29 cellular contexts compared by ENCODE assay signal in genomic region chrX:154037754-154038153, GRCh38.
"Had no signal": no experiment of that assay in that cellular context is flagged by ENCODE, and none has a peak within 500 bp of the region (broad histone marks: within the 10 kb centered on the region; RNA-seq: fewer than 3 reads in every experiment).

No MANE protein-coding gene starts in this region.

- H3K27me3 Mint-ChIP-seq: memory B cell; progenitor cell of endocrine pancreas; stimulated activated naive CD8-positive, alpha-beta T cell treated with anti-CD3 and anti-CD28 coated beads, Interleukin-15, amount 100 ng/mL, for 72 hours had no signal

- H3K36me3 Mint-ChIP-seq: natural killer cell had no signal

- H3K36me3 ChIP-seq: suprapubic skin, transverse colon, vagina had no signal

- H3K4me3 Mint-ChIP-seq: immature natural killer cell; memory B cell; natural killer cell; stimulated activated naive CD8-positive, alpha-beta T cell treated with anti-CD3 and anti-CD28 coated beads, Interleukin-15, amount 100 ng/mL, for 72 hours had no signal

- H3K4me3 ChIP-seq: coronary artery, esophagus squamous epithelium, lung, smooth muscle cell, suprapubic skin, transverse colon, vagina had no signal

- H3K9me3 Mint-ChIP-seq: memory B cell; natural killer cell; stimulated activated naive CD8-positive, alpha-beta T cell treated with anti-CD3 and anti-CD28 coated beads, Interleukin-15, amount 100 ng/mL, for 72 hours had no signal

- H3K9me3 ChIP-seq: esophagus squamous epithelium, suprapubic skin, transverse colon, vagina had no signal

- ATAC-seq: left colon; left ventricle myocardium superior; natural killer cell; sciatic nerve; stimulated activated naive CD8-positive, alpha-beta T cell treated with anti-CD3 and anti-CD28 coated beads, Interleukin-15, amount 100 ng/mL, for 72 hours had no signal

- H3K27me3 ChIP-seq: esophagus squamous epithelium, suprapubic skin, transverse colon, vagina had no signal

- H3K27ac ChIP-seq: coronary artery, esophagus squamous epithelium, parathyroid adenoma, suprapubic skin, transverse colon, vagina had no signal

- DNase-seq: dermis blood vessel endothelial cell; effector memory CD4-positive, alpha-beta T cell; erythroblast; esophagus squamous epithelium; foreskin melanocyte; glutamatergic neuron; hypothalamus; immature natural killer cell; islet precursor cell; kidney glomerular epithelial cell; left colon; left ventricle myocardium superior; natural killer cell; stimulated activated CD4-positive, alpha-beta T cell treated with anti-CD3 and anti-CD28 coated beads, Interleukin-12 subunit alpha, Interleukin-12 subunit beta, amount 100 ng/mL, for 4 hours; stimulated activated CD4-positive, alpha-beta T cell treated with anti-CD3 and anti-CD28 coated beads, Interleukin-1b, Interleukin-23, amount 100 ng/mL, for 48 hours; stimulated activated CD4-positive, alpha-beta T cell treated with anti-CD3 and anti-CD28 coated beads, Interleukin-4, amount 100 ng/mL, for 1 hour; stimulated activated CD8-positive, alpha-beta memory T cell treated with anti-CD3 and anti-CD28 coated beads, Interleukin-4, amount 100 ng/mL, for 48 hours; stimulated activated naive CD4-positive, alpha-beta T cell; stimulated activated naive CD8-positive, alpha-beta T cell treated with anti-CD3 and anti-CD28 coated beads, Interleukin-15, amount 100 ng/mL, for 72 hours; transverse colon had no signal

- H3K27ac Mint-ChIP-seq: memory B cell; stimulated activated naive CD8-positive, alpha-beta T cell treated with anti-CD3 and anti-CD28 coated beads, Interleukin-15, amount 100 ng/mL, for 72 hours had no signal
